ENCODE assay signal across 8 cellular contexts in the genomic region with DNA sequence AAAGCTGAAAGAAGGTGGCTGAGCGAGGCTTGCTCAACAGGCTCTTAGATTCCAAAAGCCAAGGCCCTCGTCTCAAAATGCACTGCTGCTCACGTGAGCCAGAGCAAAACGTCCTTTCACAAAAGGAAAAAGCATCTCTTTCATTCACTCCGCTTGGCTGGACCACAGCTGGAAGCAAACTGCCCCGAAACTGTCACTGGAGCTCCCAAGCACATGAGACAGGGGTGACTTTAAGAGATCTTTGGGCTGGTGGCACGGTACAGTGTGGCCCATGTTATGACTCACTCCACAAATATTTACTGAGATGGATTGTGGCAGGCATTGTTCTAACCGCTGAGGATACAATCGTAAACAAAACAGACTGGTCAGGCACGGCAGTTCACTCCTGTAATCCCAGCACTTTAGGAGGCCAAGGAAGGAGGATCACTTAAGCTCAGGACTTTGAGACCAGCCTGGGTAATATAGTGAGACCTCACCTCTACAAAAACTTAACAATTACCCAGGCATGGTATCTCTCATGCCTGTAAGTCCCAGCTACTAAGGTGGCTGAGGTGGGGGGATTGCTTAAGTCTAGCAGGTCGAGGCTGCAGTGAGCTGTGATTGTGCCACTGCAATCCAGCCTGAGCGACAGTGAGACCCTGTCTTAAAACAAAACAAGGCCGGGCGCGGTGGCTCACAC.
DNase-seq lines count a peak whose midpoint lies in the region; ATAC-seq and TF ChIP-seq lines count a peak whose summit lies in the region.

No MANE protein-coding gene starts in this region.

- no peaks in the 10 kb centered on the region for H3K36me3 ChIP-seq in SK-N-MC (ENCODE audit: insufficient read depth, low read length)

- peak; percentile 46 for DNase-seq in SIG-M5 treated with dmso at 0.1 percent for 504 hours (lab: John Stamatoyannopoulos, UW; ENCODE audit: unreplicated experiment)
- DNase-seq in SIG-M5 (lab: John Stamatoyannopoulos, UW): no peak
- DNase-seq in SK-N-MC (ENCODE audit: low read depth, low spot score): no peak
- DNase-seq in fibroblast of mammary gland (ENCODE audit: low read depth): peak; percentile 88
- peak; percentile 44 for DNase-seq in non-pigmented ciliary epithelial cell (ENCODE audit: low read depth)
- DNase-seq in NCI-H2081 treated with DMSO at 0.1 percent for 48 hours (lab: John Stamatoyannopoulos, UW): no peak

- H3K9ac ChIP-seq in SK-N-MC (ENCODE audit: insufficient read length): no peak overlapping the region

- H3K27ac ChIP-seq in SK-N-MC: 0 out of 2 replicates have a peak overlapping the region, but pooled peaks have one; percentile 13

- no peaks in the 10 kb centered on the region for H3K9me3 ChIP-seq in SK-N-MC (ENCODE audit: low read depth, low read length)

- H3K4me3 ChIP-seq in SK-N-MC: no peak overlapping the region
- no peak overlapping the region for H3K4me3 ChIP-seq in fibroblast of mammary gland (ENCODE audit: control insufficient read depth, low read depth, low read length)

- ATAC-seq in HG03025 (IDR thresholded peaks at IDR 0.05; ENCODE audit: low FRiP score, unreplicated experiment): no peak
- ATAC-seq in HG03457 (IDR thresholded peaks at IDR 0.05; ENCODE audit: unreplicated experiment): no peak

- no peak for TF ChIP-seq CTCF in fibroblast of mammary gland (conservative IDR thresholded peaks at IDR 0.05; ENCODE audit: control insufficient read depth, insufficient read depth, low read depth, low read length)

Comparison
In these comparisons a context has a peak if more than half of its experiments do, and no peak if none do; other contexts are left out.
1. DNase-seq: peak in SIG-M5 treated with dmso at 0.1 percent for 504 hours (single experiment), fibroblast of mammary gland (single experiment) and non-pigmented ciliary epithelial cell (single experiment); none in SIG-M5 (single experiment), SK-N-MC (single experiment) and NCI-H2081 treated with DMSO at 0.1 percent for 48 hours (single experiment).